21 cellular contexts compared by ENCODE assay signal in genomic region chr3:173501941-173502489, GRCh38.
DNase-seq lines count a peak whose midpoint lies in the region; ATAC-seq and TF ChIP-seq lines count a peak whose summit lies in the region.
"Had no signal": no experiment of that assay in that cellular context is flagged by ENCODE, and none has a peak within 500 bp of the region (broad histone marks: within the 10 kb centered on the region; RNA-seq: fewer than 3 reads in every experiment).

No MANE protein-coding gene starts in this region.

- no peak for DNase-seq in Right ventricle myocardium superior
- DNase-seq in cardiac septum (ENCODE audit: low spot score), result no peak
- DNase-seq in NCI-H69 (lab: John Stamatoyannopoulos, UW), result peak; percentile 65
- DNase-seq in fibroblast of peridontal ligament (ENCODE audit: extremely low read depth), result peak; percentile 30
- DNase-seq in retinal pigment epithelial cell (ENCODE audit: low read depth), result peak; percentile 75
- DNase-seq in aorta, result no peak
- DNase-seq: activated CD4-positive, alpha-beta memory T cell treated with anti-CD3 and anti-CD28 coated beads for 36 hours; activated naive CD4-positive, alpha-beta T cell; body of pancreas; DMS153; left lung; mucosa of descending colon; NCI-H187 treated with DMSO at 0.1 percent for 48 hours; NCI-H526; T-helper 2 cell; testis; WERI-Rb-1 had no signal

- intact Hi-C loops in Right ventricle myocardium superior (cut with DNase I) (no loop called here), cardiac septum (cut with DNase I) (no loop called here), aorta (cut with DNase I) (no loop called here)

- H3K36me3 ChIP-seq in aorta (ENCODE audit: control insufficient read depth in 1 of 2, insufficient read depth in 2 of 2, low read length in 1 of 2), result no peaks in the 10 kb centered on the region
- H3K36me3 ChIP-seq: left lung, neural progenitor cell, WERI-Rb-1 had no signal

- WGBS in aorta, 2 donors, result 4 to 6% methylated on average over 1 of the region's 1 CpG

- no peaks in the 10 kb centered on the region for H3K4me1 ChIP-seq in aorta (ENCODE audit: control insufficient read depth in 1 of 2, insufficient read depth in 2 of 2, low read length in 2 of 2)
- H3K4me1 ChIP-seq: body of pancreas, left lung, neural progenitor cell, testis had no signal

- H3K27me3 ChIP-seq in aorta (ENCODE audit: control insufficient read depth in 1 of 2, insufficient read depth in 2 of 2, low read length in 1 of 2), result no peaks in the 10 kb centered on the region
- H3K27me3 ChIP-seq: body of pancreas, left lung, neural progenitor cell, testis had no signal

- no peak overlapping the region for H3K27ac ChIP-seq in aorta (ENCODE audit: low read depth in 1 of 2, low read length in 2 of 2)
- H3K27ac ChIP-seq: body of pancreas, left lung, neural progenitor cell, testis, WERI-Rb-1 had no signal

- H3K4me3 ChIP-seq in retinal pigment epithelial cell (ENCODE audit: low read length) (no peak overlapping the region), aorta (ENCODE audit: low read length in 2 of 2) (no peak overlapping the region)
- H3K4me3 ChIP-seq: body of pancreas, left lung, mucosa of descending colon, neural progenitor cell, testis had no signal

- ATAC-seq in Right ventricle myocardium superior (ENCODE audit: poor library complexity) (peak; percentile 18), aorta (ENCODE audit: low FRiP score) (no peak), GM21515 (IDR thresholded peaks at IDR 0.05; ENCODE audit: unreplicated experiment) (no peak), HG03139 (IDR thresholded peaks at IDR 0.05; ENCODE audit: unreplicated experiment) (no peak)
- ATAC-seq: body of pancreas, HCT116, left lung, mucosa of descending colon had no signal

- no peak for TF ChIP-seq CTCF in retinal pigment epithelial cell (conservative IDR thresholded peaks at IDR 0.05; ENCODE audit: low read depth, low read length)

- no peaks in the 10 kb centered on the region for H3K9me3 ChIP-seq in aorta (ENCODE audit: control insufficient read depth, low read length)
- H3K9me3 ChIP-seq: body of pancreas, mucosa of descending colon, testis had no signal

Comparison
In these comparisons a context has a peak if more than half of its experiments do, and no peak if none do; other contexts are left out.
1. DNase-seq: peak in NCI-H69 (single experiment), fibroblast of peridontal ligament (single experiment) and retinal pigment epithelial cell (single experiment); none in Right ventricle myocardium superior (single experiment), cardiac septum (single experiment) and aorta (0 of 2).